Comparison of ENCODE assay signal across 7 cellular contexts in genomic region chr2:55159037-55159651, GRCh38.
DNase-seq lines count a peak whose midpoint lies in the region; ATAC-seq and TF ChIP-seq lines count a peak whose summit lies in the region.

No MANE protein-coding gene starts in this region.

- H3K27ac ChIP-seq in ascending aorta (peak overlapping the region; percentile 79 to 81), psoas muscle (peak overlapping the region; percentile 62)

- H3K27me3 ChIP-seq in ascending aorta (no peaks in the 10 kb centered on the region), psoas muscle (ENCODE audit: insufficient read depth in 3 of 3, low read length in 2 of 3) (no peaks in the 10 kb centered on the region)

- 12 to 19% (median 17%) methylated on average over 4 of the region's 4 CpGs for WGBS in psoas muscle, 3 donors

- peak; percentile 14 for DNase-seq in GM19238 (ENCODE audit: insufficient read length, low spot score)
- DNase-seq in ascending aorta (ENCODE audit: low spot score in 2 of 2): peak in 1 of 2 donors; percentile 74
- peak; percentile 51 to 68 for DNase-seq in psoas muscle
- DNase-seq in AG20443 (ENCODE audit: low spot score): no peak
- no peak for DNase-seq in activated naive CD4-positive, alpha-beta T cell (lab: John Stamatoyannopoulos, UW)
- DNase-seq in activated CD4-positive, alpha-beta T cell treated with anti-CD3 and anti-CD28 coated beads for 48 hours: no peak

- intact Hi-C loops in ascending aorta (cut with DNase I): no loop called here
- intact Hi-C loops in psoas muscle (cut with DNase I): loop anchor here in 1 of 2 donors (5.0 kb wide), 2 partner anchors 37 to 102 kb away; no protein-coding TSS in a partner anchor

- TF ChIP-seq CTCF in ascending aorta (IDR thresholded peaks at IDR 0.05) (no peak), psoas muscle (IDR thresholded peaks at IDR 0.05) (no peak)

- H3K9me3 ChIP-seq in ascending aorta: no peaks in the 10 kb centered on the region
- H3K9me3 ChIP-seq in psoas muscle: no peaks in the 10 kb centered on the region

- peaks cover 14 to 67% of the 10 kb centered on the region in 2 donors for H3K4me1 ChIP-seq in ascending aorta
- H3K4me1 ChIP-seq in psoas muscle: peaks cover 20% of the 10 kb centered on the region

- ATAC-seq in HG03097 (IDR thresholded peaks at IDR 0.05; ENCODE audit: low FRiP score, unreplicated experiment) (peak; percentile 69), psoas muscle (peak; percentile 80 to 81 (median 81))

- H3K36me3 ChIP-seq in ascending aorta (no peaks in the 10 kb centered on the region), psoas muscle (ENCODE audit: insufficient read depth in 1 of 2, low read depth in 1 of 2) (no peaks in the 10 kb centered on the region)

- H3K4me3 ChIP-seq in ascending aorta (no peak overlapping the region), psoas muscle (no peak overlapping the region)

Comparison
In these comparisons a context has a peak if more than half of its experiments do, and no peak if none do; other contexts are left out.
1. DNase-seq: peak in GM19238 (single experiment) and psoas muscle (2 of 2); none in AG20443 (single experiment), activated naive CD4-positive, alpha-beta T cell (0 of 4) and activated CD4-positive, alpha-beta T cell treated with anti-CD3 and anti-CD28 coated beads for 48 hours (single experiment).